In the genomic region with DNA sequence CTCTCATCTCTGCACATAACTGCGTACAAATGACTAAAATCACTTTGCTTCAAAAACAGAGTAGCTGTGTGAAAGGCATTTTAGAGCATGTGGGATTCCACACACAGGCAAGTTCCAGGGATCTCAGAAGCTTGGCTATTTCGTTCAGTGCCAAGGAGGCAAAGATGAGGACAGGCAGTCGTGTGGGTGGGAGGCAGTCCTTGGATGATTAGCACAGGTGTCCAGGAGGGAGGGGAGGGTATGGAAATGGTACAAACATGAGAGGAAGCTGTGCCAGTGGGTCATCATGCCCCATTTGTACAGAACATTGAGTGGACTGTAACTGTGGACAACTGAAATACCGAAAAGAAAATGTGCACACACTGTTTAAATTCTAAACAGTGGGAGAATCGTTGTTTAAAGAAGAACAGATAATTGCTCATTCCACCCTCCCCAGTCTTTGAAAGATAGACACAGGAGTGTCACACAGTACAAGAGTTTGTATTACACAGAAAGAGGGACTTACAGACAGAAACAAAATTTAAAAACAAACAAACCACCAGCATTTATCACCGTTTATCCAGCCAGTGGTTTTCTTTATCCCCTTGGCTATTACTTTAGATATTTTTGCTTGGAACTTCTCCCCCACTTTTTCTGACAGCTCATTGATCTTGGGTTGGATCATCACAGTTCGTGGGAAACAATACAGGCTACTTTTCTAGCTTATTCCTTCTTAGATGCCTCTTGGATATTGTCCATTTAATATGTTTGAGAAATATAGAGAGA, we compare ENCODE assay signal across 22 cellular contexts.
DNase-seq lines count a peak whose midpoint lies in the region; TF ChIP-seq lines count a peak whose summit lies in the region.
"Had no signal": no experiment of that assay in that cellular context is flagged by ENCODE, and none has a peak within 500 bp of the region (broad histone marks: within the 10 kb centered on the region; RNA-seq: fewer than 3 reads in every experiment).

No MANE protein-coding gene starts in this region.

- no peaks in the 10 kb centered on the region for H3K36me3 ChIP-seq in CD8-positive, alpha-beta memory T cell (ENCODE audit: insufficient read depth, low read length)
- H3K36me3 ChIP-seq: stomach, upper lobe of left lung had no signal

- no peak for TF ChIP-seq CTCF in AG04450 (IDR thresholded peaks at IDR 0.05; ENCODE audit: low read depth, low read length)
- TF ChIP-seq CTCF in chondrocyte (IDR thresholded peaks at IDR 0.05) = no peak
- TF ChIP-seq CTCF in nephron progenitor cell (IDR thresholded peaks at IDR 0.05) = no peak

- H3K27me3 Mint-ChIP-seq in chondrocyte (ENCODE audit: low read depth) (no peaks in the 10 kb centered on the region), nephron progenitor cell (ENCODE audit: low read depth, poor library complexity) (peaks cover 2% of the 10 kb centered on the region)
- peaks cover 0 to 8% of the 10 kb centered on the region in 2 donors for H3K27me3 Mint-ChIP-seq in CD8-positive, alpha-beta memory T cell

- POLR2A ChIA-PET in AG04450 (lab: Yijun Ruan, JAX) = interaction anchor here (0.6 to 1.8 kb wide), 6 partner anchors 8 to 154 kb away, joined by 3 to 5 read pairs (median 4); no protein-coding TSS in a partner anchor
- POLR2A ChIA-PET in CD8-positive, alpha-beta memory T cell (lab: Charles Lee) = no interaction called here

- H3K4me3 Mint-ChIP-seq in chondrocyte (ENCODE audit: unreplicated experiment) (no peak overlapping the region), nephron progenitor cell (no peak overlapping the region)
- H3K4me3 Mint-ChIP-seq in CD8-positive, alpha-beta memory T cell = no peak overlapping the region

- no peak overlapping the region for H3K4me3 ChIP-seq in AG04450 (ENCODE audit: low read depth, low read length)
- no peak overlapping the region for H3K4me3 ChIP-seq in CD8-positive, alpha-beta memory T cell (ENCODE audit: low read length)
- H3K4me3 ChIP-seq: K562, stomach, upper lobe of left lung had no signal

- H3K9me3 ChIP-seq in AG04450 (ENCODE audit: control insufficient read depth, insufficient read depth, low read length) = no peaks in the 10 kb centered on the region
- no peaks in the 10 kb centered on the region for H3K9me3 ChIP-seq in CD8-positive, alpha-beta memory T cell (ENCODE audit: low read length)
- H3K9me3 ChIP-seq: stomach, upper lobe of left lung had no signal

- H3K4me1 ChIP-seq in CD8-positive, alpha-beta memory T cell (ENCODE audit: insufficient read depth, low read length) = no peaks in the 10 kb centered on the region

- H3K27ac Mint-ChIP-seq in chondrocyte (ENCODE audit: unreplicated experiment) (peak overlapping the region; percentile 78), nephron progenitor cell (peak overlapping the region; percentile 7)
- H3K27ac Mint-ChIP-seq in CD8-positive, alpha-beta memory T cell = peak overlapping the region in 1 of 8 donors; percentile 77

- H3K27ac ChIP-seq in AG04450 (ENCODE audit: low read depth, low read length) = peak overlapping the region; percentile 75
- no peak overlapping the region for H3K27ac ChIP-seq in CD8-positive, alpha-beta memory T cell (ENCODE audit: low read depth, low read length)
- H3K27ac ChIP-seq: C4-2B, upper lobe of left lung had no signal

- no peaks in the 10 kb centered on the region for H3K27me3 ChIP-seq in AG04450 (ENCODE audit: control insufficient read depth, insufficient read depth, low read length)
- no peaks in the 10 kb centered on the region for H3K27me3 ChIP-seq in CD8-positive, alpha-beta memory T cell (ENCODE audit: insufficient read depth, low read length, poor library complexity, severe bottlenecking)
- H3K27me3 ChIP-seq: stomach, upper lobe of left lung had no signal

- no peaks in the 10 kb centered on the region for H3K36me3 Mint-ChIP-seq in chondrocyte (ENCODE audit: low read depth)
- peaks cover 11% of the 10 kb centered on the region for H3K36me3 Mint-ChIP-seq in nephron progenitor cell (ENCODE audit: low read depth)
- H3K36me3 Mint-ChIP-seq in CD8-positive, alpha-beta memory T cell = peaks cover 0 to 6% (median 0%) of the 10 kb centered on the region in 3 donors

- no peak for DNase-seq in AG04450 (ENCODE audit: low read depth, low spot score)
- DNase-seq in M059J (ENCODE audit: low read depth) = peak; percentile 74
- no peak for DNase-seq in chondrocyte (ENCODE audit: low spot score)
- DNase-seq in nephron progenitor cell = no peak
- DNase-seq in stimulated activated CD4-positive, alpha-beta T cell treated with anti-CD3 and anti-CD28 coated beads, Interleukin-4, amount 100 ng/mL, for 1 hour = no peak
- DNase-seq in CD8-positive, alpha-beta memory T cell = no peak
- no peak for DNase-seq in NCI-H2171 (lab: John Stamatoyannopoulos, UW)
- no peak for DNase-seq in NCI-H2171 treated with DMSO at 0.1 percent for 48 hours (lab: John Stamatoyannopoulos, UW)
- DNase-seq: activated CD4-positive, alpha-beta T cell treated with anti-CD3 and anti-CD28 coated beads for 48 hours; activated naive CD4-positive, alpha-beta T cell treated with anti-CD3 and anti-CD28 coated beads, Interleukin-2, amount 50 U/mL, for 16 hours; anterior cingulate cortex; effector CD4-positive, alpha-beta T cell; glutamatergic neuron; kidney glomerular epithelial cell; NCI-H82; retina; SIG-M5; stomach; T-helper 1 cell; upper lobe of left lung had no signal

- H3K9me3 Mint-ChIP-seq in chondrocyte (ENCODE audit: low read depth) = no peaks in the 10 kb centered on the region
- H3K9me3 Mint-ChIP-seq in nephron progenitor cell = no peaks in the 10 kb centered on the region
- no peaks in the 10 kb centered on the region for H3K9me3 Mint-ChIP-seq in CD8-positive, alpha-beta memory T cell

- CTCF ChIA-PET in AG04450 (lab: Charles Lee) = interaction anchor here (0.9 to 1.5 kb wide), 4 partner anchors 116 to 191 kb away, joined by 3 to 5 read pairs (median 4); no protein-coding TSS in a partner anchor
- CTCF ChIA-PET in CD8-positive, alpha-beta memory T cell (lab: Charles Lee) = no interaction called here

- H3K4me1 Mint-ChIP-seq in chondrocyte (ENCODE audit: low read depth) = peaks cover 37% of the 10 kb centered on the region
- peaks cover 67% of the 10 kb centered on the region for H3K4me1 Mint-ChIP-seq in nephron progenitor cell
- H3K4me1 Mint-ChIP-seq in CD8-positive, alpha-beta memory T cell = no peaks in the 10 kb centered on the region
